In the genomic region with DNA sequence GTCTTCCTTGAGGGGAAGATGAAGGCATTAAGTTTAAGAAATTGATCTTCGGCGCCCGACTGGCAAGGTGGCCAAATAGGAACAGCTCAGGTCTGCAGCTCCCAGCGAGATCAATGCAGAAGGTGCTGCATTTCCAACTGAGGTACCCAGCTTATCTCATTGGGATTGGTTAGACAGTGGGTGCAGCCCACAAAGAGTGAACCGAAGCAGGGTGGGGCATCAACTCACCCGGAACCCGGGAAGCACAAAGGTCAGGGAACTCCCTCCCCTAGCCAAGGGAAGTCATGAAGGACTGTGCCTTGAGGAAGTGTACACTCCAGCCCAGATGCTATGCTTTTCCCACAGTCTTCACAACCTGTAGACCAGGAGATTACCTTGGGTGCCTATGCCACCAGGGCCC, we compare ENCODE assay signal across 24 cellular contexts. TPM values are rescaled to one million over a fixed set of nuclear protein-coding genes. Genes with fewer than 3 reads are reported as not detected.
DNase-seq lines count a peak whose midpoint lies in the region; ATAC-seq, FAIRE-seq and TF ChIP-seq lines count a peak whose summit lies in the region.
"Had no signal": no experiment of that assay in that cellular context is flagged by ENCODE, and none has a peak within 500 bp of the region (broad histone marks: within the 10 kb centered on the region; RNA-seq: fewer than 3 reads in every experiment).

No MANE protein-coding gene starts in this region.

- peaks cover 30% of the 10 kb centered on the region for H3K4me1 Mint-ChIP-seq in Caco-2 (ENCODE audit: low read depth, unreplicated experiment)
- H3K4me1 Mint-ChIP-seq: CD14-positive monocyte; CD8-positive, alpha-beta memory T cell; GM23338 had no signal

- H3K27me3 ChIP-seq in Caco-2 (replicated peaks; ENCODE audit: control insufficient read depth, insufficient read depth, low read length): no peaks in the 10 kb centered on the region
- no peaks in the 10 kb centered on the region for H3K27me3 ChIP-seq in small intestine (ENCODE audit: control insufficient read depth in 2 of 2, insufficient read depth in 2 of 2, low read length in 2 of 2)
- peaks cover 16% of the 10 kb centered on the region for H3K27me3 ChIP-seq in A673 (replicated peaks; ENCODE audit: insufficient read depth, low read depth, low read length, poor library complexity)
- H3K27me3 ChIP-seq: BE2C; BLaER1 treated with 17β-estradiol and CSF1 and Interleukin-3, amounts not matched to agents 10 nM and 100 nM had no signal

- no peak for FAIRE-seq in small intestine (lab: Jason Lieb, UNC)
- FAIRE-seq: A204.1, G401.6, GM12878, GM19239, H54 had no signal

- H3K36me3 ChIP-seq in Caco-2 (ENCODE audit: control insufficient read depth, insufficient read depth, low read length) (no peaks in the 10 kb centered on the region), small intestine (ENCODE audit: control insufficient read depth in 2 of 2, insufficient read depth in 2 of 2, low read length in 2 of 2) (no peaks in the 10 kb centered on the region), A673 (ENCODE audit: insufficient read depth, low read length, poor library complexity, severe bottlenecking) (no peaks in the 10 kb centered on the region)
- H3K36me3 ChIP-seq: BE2C; BLaER1 treated with 17β-estradiol and CSF1 and Interleukin-3, amounts not matched to agents 10 nM and 100 nM; HAP-1 had no signal

- BruUV-seq in Caco-2 (replicated peaks; lab: Mats Ljungman, UMichigan) (no TSS peak), A673 (replicated peaks; lab: Mats Ljungman, UMichigan) (no TSS peak)

- ATAC-seq in left colon: peak; percentile 27
- ATAC-seq in GM19452 (IDR thresholded peaks at IDR 0.05; ENCODE audit: unreplicated experiment): no peak
- no peak for ATAC-seq in HG02571 (IDR thresholded peaks at IDR 0.05; ENCODE audit: unreplicated experiment)
- ATAC-seq: GM12878, GM23338 had no signal

- DNase-seq in Caco-2 (peak; percentile 56 to 79), HT-29 (ENCODE audit: low spot score) (peak; percentile 19), left colon (no peak), small intestine (peak; percentile 45), A673 (ENCODE audit: low spot score) (no peak)
- DNase-seq: ACHN; AML-193; BE2C; CD4-positive, alpha-beta T cell; DMS153; DND-41 had no signal

- TF ChIP-seq CTCF in Caco-2 (IDR thresholded peaks at IDR 0.05; ENCODE audit: insufficient read depth in 1 of 2, low read depth in 1 of 2, low read length in 1 of 2, severe bottlenecking in 1 of 2, unreplicated experiment in 1 of 2) (no peak), A673 (conservative IDR thresholded peaks at IDR 0.05; ENCODE audit: low read depth, low read length) (no peak)

- peaks cover 42% of the 10 kb centered on the region for H3K4me1 ChIP-seq in Caco-2
- no peaks in the 10 kb centered on the region for H3K4me1 ChIP-seq in small intestine (ENCODE audit: control insufficient read depth in 2 of 2, insufficient read depth in 1 of 2, low read depth in 1 of 2, low read length in 1 of 2)
- no peaks in the 10 kb centered on the region for H3K4me1 ChIP-seq in A673 (ENCODE audit: insufficient read depth, low read length, poor library complexity, severe bottlenecking)
- H3K4me1 ChIP-seq: BE2C; BLaER1 treated with 17β-estradiol and CSF1 and Interleukin-3, amounts not matched to agents 10 nM and 100 nM; HAP-1 had no signal

- peaks cover 6% of the 10 kb centered on the region for H3K36me3 Mint-ChIP-seq in Caco-2 (ENCODE audit: insufficient read depth, unreplicated experiment)
- H3K36me3 Mint-ChIP-seq: CD14-positive monocyte; CD8-positive, alpha-beta memory T cell had no signal

- POLR2A ChIA-PET in Caco-2 (lab: Charles Lee) (no interaction called here), A673 (lab: Charles Lee; ENCODE audit: low non-redundant PET) (no interaction called here)

- H3K4me3 ChIP-seq in Caco-2 (ENCODE audit: low read depth, low read length) (no peak overlapping the region), small intestine (ENCODE audit: low read depth in 1 of 2, low read length in 2 of 2) (no peak overlapping the region), A673 (ENCODE audit: low read depth, low read length, poor library complexity, severe bottlenecking) (no peak overlapping the region)
- H3K4me3 ChIP-seq: BLaER1 treated with 17β-estradiol and CSF1 and Interleukin-3, amounts not matched to agents 10 nM and 100 nM; GM12878; GM23338; HAP-1 had no signal

- peak overlapping the region; percentile 16 for H3K4me3 Mint-ChIP-seq in Caco-2 (ENCODE audit: unreplicated experiment)
- H3K4me3 Mint-ChIP-seq: CD14-positive monocyte; CD4-positive, alpha-beta T cell; CD8-positive, alpha-beta memory T cell; GM23338 had no signal

- intact Hi-C loops in Caco-2 (cut with micrococcal nuclease; ENCODE audit: unreplicated experiment): loop anchor here (1.0 kb wide), 1 partner anchor 11 kb away; no protein-coding TSS in a partner anchor
- intact Hi-C loops in left colon (cut with DNase I, micrococcal nuclease): no loop called here
- intact Hi-C loops in A673 (cut with micrococcal nuclease; ENCODE audit: unreplicated experiment): no loop called here

- CTCF ChIA-PET in Caco-2 (lab: Charles Lee) (no interaction called here), A673 (lab: Charles Lee) (no interaction called here)

- peak overlapping the region; percentile 46 for H3K27ac Mint-ChIP-seq in Caco-2 (ENCODE audit: unreplicated experiment)
- H3K27ac Mint-ChIP-seq: CD14-positive monocyte; CD4-positive, alpha-beta T cell; CD8-positive, alpha-beta memory T cell; GM23338 had no signal

- 43 to 73% (median 62%) methylated on average over 7 of the region's 7 CpGs for WGBS in small intestine, 3 donors

- H3K9me3 ChIP-seq in Caco-2 (peaks cover 12% of the 10 kb centered on the region; the same call in 1 of the 2 replicates), small intestine (ENCODE audit: control insufficient read depth, low read depth) (no peaks in the 10 kb centered on the region), A673 (ENCODE audit: low read depth, low read length, poor library complexity, severe bottlenecking) (no peaks in the 10 kb centered on the region)
- H3K9me3 ChIP-seq: BE2C, HAP-1 had no signal

- peaks cover 49% of the 10 kb centered on the region for H3K9me3 Mint-ChIP-seq in Caco-2 (ENCODE audit: unreplicated experiment)
- H3K9me3 Mint-ChIP-seq: GM23338 had no signal

- no peaks in the 10 kb centered on the region for H3K27me3 Mint-ChIP-seq in Caco-2 (ENCODE audit: insufficient read depth, unreplicated experiment)
- H3K27me3 Mint-ChIP-seq: CD4-positive, alpha-beta T cell; CD8-positive, alpha-beta memory T cell had no signal

- no peak overlapping the region for H3K27ac ChIP-seq in small intestine (ENCODE audit: low read depth in 1 of 2, low read length in 1 of 2)
- no peak overlapping the region for H3K27ac ChIP-seq in A673 (ENCODE audit: low read depth, low read length, poor library complexity, severe bottlenecking)
- H3K27ac ChIP-seq: 22Rv1; BLaER1 treated with 17β-estradiol and CSF1 and Interleukin-3, amounts not matched to agents 10 nM and 100 nM had no signal

RNA-seq across cellular contexts. Expression of a gene that starts 45.2 kb away (rescaled TPM):
- total RNA-seq in Caco-2 (2022): not detected in 2 replicates
- total RNA-seq in HT-29 (2014; rRNA removed; shearing (Covaris generic)): not detected in 2 replicates
- total RNA-seq in left colon: under 1 TPM; 0.40 to 0.84 TPM
- 1 to 10 TPM in 1 of 3 donors, not detected in 2; 1.1 TPM for polyA plus RNA-seq in small intestine
- 1.9 and 3.2 TPM in 2 replicates for total RNA-seq in A673 (2021)
- total RNA-seq: CD4-positive, alpha-beta T cell; CD8-positive, alpha-beta memory T cell had no signal
- polyA plus RNA-seq: CD14-positive monocyte; CD8-positive, alpha-beta memory T cell; GM23338 had no signal

Comparison
In these comparisons a context has a peak if more than half of its experiments do, and no peak if none do; other contexts are left out.
1. DNase-seq: peak in Caco-2 (2 of 2), HT-29 (single experiment) and small intestine (single experiment); none in left colon (0 of 2) and A673 (single experiment).